12 cellular contexts compared by ENCODE assay signal in the genomic region with DNA sequence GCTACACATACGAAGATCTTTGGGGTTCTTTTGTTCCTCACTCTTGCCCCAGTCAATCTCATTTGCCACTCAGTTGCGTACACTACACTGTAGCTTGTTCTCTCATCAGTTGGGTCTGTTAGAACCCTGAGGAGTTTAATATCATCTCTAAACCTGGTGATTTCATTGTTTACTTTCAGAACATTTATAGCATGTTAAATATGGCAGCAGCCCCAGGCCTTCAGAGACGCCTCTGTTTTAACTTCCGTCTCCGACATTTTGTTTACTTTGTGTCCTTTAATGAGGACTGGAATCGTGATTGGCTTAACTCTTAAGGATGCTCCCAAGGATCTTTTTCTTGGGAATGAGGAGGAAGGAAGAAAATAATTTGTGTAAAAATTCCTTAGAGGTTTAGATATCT.
"Had no signal": no experiment of that assay in that cellular context is flagged by ENCODE, and none has a peak within 500 bp of the region (broad histone marks: within the 10 kb centered on the region; RNA-seq: fewer than 3 reads in every experiment).

No MANE protein-coding gene starts in this region.

- H3K27me3 ChIP-seq: esophagus muscularis mucosa, foreskin keratinocyte had no signal

- ATAC-seq: activated T-helper 17 cell treated with anti-CD3 and anti-CD28 coated beads, Interleukin-2, amount 50 U/mL, for 72 hours; foreskin keratinocyte; left cardiac atrium; natural killer cell treated with Interleukin-12 subunit alpha and Interleukin-12 subunit beta and Interleukin-15 and Interleukin-18, amount 100 ng/mL, for 72 hours; sciatic nerve had no signal

- DNase-seq: activated CD4-positive, alpha-beta T cell treated with anti-CD3 and anti-CD28 coated beads, Interleukin-2, amount 50 U/mL, for 1 hour; activated CD4-positive, CD25-positive, alpha-beta regulatory T cell; activated naive CD4-positive, alpha-beta T cell treated with anti-CD3 and anti-CD28 coated beads, Interleukin-2, amount 10 ng/mL, durations not matched to agents 7 days and 5 days; activated T-cell treated with anti-CD3 and anti-CD28 coated beads for 4 hours; foreskin keratinocyte; left cardiac atrium; stimulated activated naive CD4-positive, alpha-beta T cell had no signal

- H3K9me3 ChIP-seq: esophagus muscularis mucosa had no signal

- H3K36me3 ChIP-seq: cardiac muscle cell, esophagus muscularis mucosa had no signal

- H3K27ac ChIP-seq: cardiac muscle cell, esophagus muscularis mucosa, foreskin keratinocyte had no signal

- H3K4me3 ChIP-seq: cardiac muscle cell, esophagus muscularis mucosa had no signal

- H3K4me1 ChIP-seq: esophagus muscularis mucosa, foreskin keratinocyte had no signal
